21 cellular contexts compared by ENCODE assay signal in genomic region chr17:44989552-44990138, GRCh38. TPM values are rescaled to one million over a fixed set of nuclear protein-coding genes. Genes with fewer than 3 reads are reported as not detected.
"Had no signal": no experiment of that assay in that cellular context is flagged by ENCODE, and none has a peak within 500 bp of the region (broad histone marks: within the 10 kb centered on the region; RNA-seq: fewer than 3 reads in every experiment).

No MANE protein-coding gene starts in this region.

- H3K36me3 Mint-ChIP-seq: activated naive CD8-positive, alpha-beta T cell treated with anti-CD3 and anti-CD28 coated beads for 36 hours; mesothelial cell of epicardium had no signal

- H3K27me3 ChIP-seq: uterus had no signal

- H3K4me3 Mint-ChIP-seq: activated B cell treated with CpG ODN at 0.5 μM for 24 hours; activated CD8-positive, alpha-beta T cell treated with anti-CD3 and anti-CD28 coated beads, Interleukin-2, amount 10 ng/mL, durations not matched to agents 7 days and 5 days; activated naive CD8-positive, alpha-beta T cell treated with anti-CD3 and anti-CD28 coated beads for 36 hours; activated T-cell treated with anti-CD3 and anti-CD28 coated beads, Interleukin-2, amount 50 U/mL, for 72 hours; dendritic cell treated with granulocyte-macrophage colony-stimulating factor and Interleukin-4, amounts not matched to agents 40 ng/mL and 50 ng/mL, for 4 days; mesothelial cell of epicardium had no signal

- H3K9me3 Mint-ChIP-seq: activated B cell treated with CpG ODN at 0.5 μM for 24 hours; activated T-cell treated with anti-CD3 and anti-CD28 coated beads, Interleukin-2, amount 50 U/mL, for 72 hours; dendritic cell treated with granulocyte-macrophage colony-stimulating factor and Interleukin-4, amounts not matched to agents 40 ng/mL and 50 ng/mL, for 4 days; mesothelial cell of epicardium had no signal

- DNase-seq: activated B cell treated with CpG ODN at 0.5 μM for 24 hours; activated CD4-positive, alpha-beta T cell treated with anti-CD3 and anti-CD28 coated beads for 48 hours; activated CD8-positive, alpha-beta memory T cell treated with anti-CD3 and anti-CD28 coated beads, Interleukin-2, amount 50 U/mL, for 4 hours; activated CD8-positive, alpha-beta T cell treated with anti-CD3 and anti-CD28 coated beads, Interleukin-2, amount 10 ng/mL, durations not matched to agents 7 days and 5 days; activated naive CD8-positive, alpha-beta T cell treated with anti-CD3 and anti-CD28 coated beads for 36 hours; activated T-cell treated with anti-CD3 and anti-CD28 coated beads, Interleukin-2, amount 50 U/mL, for 72 hours; anterior cingulate cortex; effector memory CD4-positive, alpha-beta T cell; foreskin melanocyte; heart right ventricle; left cardiac atrium; lower lobe of right lung; stimulated activated CD4-positive, alpha-beta T cell treated with anti-CD3 and anti-CD28 coated beads, Interleukin-12 subunit alpha, Interleukin-12 subunit beta, amount 100 ng/mL, for 4 hours; stimulated activated CD4-positive, alpha-beta T cell treated with anti-CD3 and anti-CD28 coated beads, Interleukin-2, amount 100 ng/mL, for 24 hours; tibial artery; uterus had no signal

- H3K4me3 ChIP-seq: heart right ventricle, lower lobe of right lung, tibial artery, uterus had no signal

- ATAC-seq: activated CD8-positive, alpha-beta T cell treated with anti-CD3 and anti-CD28 coated beads, Interleukin-2, amount 10 ng/mL, durations not matched to agents 7 days and 5 days; activated T-cell treated with anti-CD3 and anti-CD28 coated beads, Interleukin-2, amount 50 U/mL, for 72 hours; heart right ventricle; left cardiac atrium; lower lobe of right lung had no signal

- H3K9ac ChIP-seq: parathyroid adenoma had no signal

- H3K27ac ChIP-seq: epithelial cell of prostate, heart right ventricle, lower lobe of right lung, parathyroid adenoma, tibial artery, uterus had no signal

- H3K4me1 ChIP-seq: lower lobe of right lung, parathyroid adenoma had no signal

- H3K9me3 ChIP-seq: heart right ventricle, lower lobe of right lung, tibial artery, uterus had no signal

- H3K27ac Mint-ChIP-seq: activated B cell treated with CpG ODN at 0.5 μM for 24 hours; activated CD8-positive, alpha-beta T cell treated with anti-CD3 and anti-CD28 coated beads, Interleukin-2, amount 10 ng/mL, durations not matched to agents 7 days and 5 days; activated naive CD8-positive, alpha-beta T cell treated with anti-CD3 and anti-CD28 coated beads for 36 hours; activated T-cell treated with anti-CD3 and anti-CD28 coated beads, Interleukin-2, amount 50 U/mL, for 72 hours; dendritic cell treated with granulocyte-macrophage colony-stimulating factor and Interleukin-4, amounts not matched to agents 40 ng/mL and 50 ng/mL, for 4 days; mesothelial cell of epicardium had no signal

- H2AFZ ChIP-seq: parathyroid adenoma had no signal

- H3K36me3 ChIP-seq: heart right ventricle, lower lobe of right lung, tibial artery, uterus had no signal

- H3K79me2 ChIP-seq: parathyroid adenoma had no signal

RNA-seq across cellular contexts. Expression of gene C1QL1, which starts 21.5 kb away (rescaled TPM):
- total RNA-seq: activated B cell treated with CpG ODN at 0.5 μM for 24 hours; activated naive CD8-positive, alpha-beta T cell treated with anti-CD3 and anti-CD28 coated beads for 36 hours; lower lobe of right lung; subcutaneous adipose tissue had no signal
